In the genomic region with DNA sequence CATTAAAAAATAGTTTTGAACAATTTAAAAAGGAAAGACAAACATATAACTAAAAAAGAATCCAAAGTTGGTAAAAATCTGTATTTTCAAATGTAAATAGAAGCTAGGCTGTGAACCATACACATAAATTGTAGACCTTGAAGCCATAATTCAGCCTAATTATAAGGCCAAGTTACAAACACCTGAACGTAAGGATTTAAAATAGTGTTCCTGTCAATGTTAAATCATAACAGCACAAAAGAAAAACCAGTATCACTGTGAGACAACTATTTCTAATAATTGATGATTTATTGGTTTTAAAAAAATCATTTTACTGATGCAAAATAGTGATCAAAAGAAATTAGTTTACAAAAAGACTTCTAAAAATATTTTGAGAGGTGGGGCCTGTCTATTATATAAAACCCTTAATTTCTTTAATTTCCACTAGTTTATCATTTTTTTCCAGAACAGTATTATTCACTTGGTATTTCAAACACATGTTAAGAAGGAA, we compare ENCODE assay signal across 8 cellular contexts. TPM values are rescaled to one million over a fixed set of nuclear protein-coding genes. Genes with fewer than 3 reads are reported as not detected.
A peak's percentile ranks its signal among the peaks of the same experiment; 100 is the strongest.
DNase-seq lines count a peak whose midpoint lies in the region; ATAC-seq lines count a peak whose summit lies in the region.

No MANE protein-coding gene starts in this region.

- H3K27me3 ChIP-seq in iPS-18a (ENCODE audit: control insufficient read depth, insufficient read depth, low read length), result no peaks in the 10 kb centered on the region

- no peak overlapping the region for H3K9ac ChIP-seq in iPS-18a (ENCODE audit: low read length)

- H3K27ac Mint-ChIP-seq in activated T-helper 17 cell treated with anti-CD3 and anti-CD28 coated beads, Interleukin-2, amount 50 U/mL, for 72 hours, result peak overlapping the region; percentile 91
- peak overlapping the region; percentile 91 to 98 for H3K27ac Mint-ChIP-seq in stimulated activated naive CD8-positive, alpha-beta T cell treated with anti-CD3 and anti-CD28 coated beads, Interleukin-15, amount 100 ng/mL, for 72 hours

- H3K4me1 Mint-ChIP-seq in activated T-helper 17 cell treated with anti-CD3 and anti-CD28 coated beads, Interleukin-2, amount 50 U/mL, for 72 hours, result peaks cover 21% of the 10 kb centered on the region
- H3K4me1 Mint-ChIP-seq in stimulated activated naive CD8-positive, alpha-beta T cell treated with anti-CD3 and anti-CD28 coated beads, Interleukin-15, amount 100 ng/mL, for 72 hours, result peaks cover 36% of the 10 kb centered on the region

- H3K9me3 ChIP-seq in iPS-18a (ENCODE audit: control insufficient read depth, low read depth, low read length), result no peaks in the 10 kb centered on the region

- peaks cover 30% of the 10 kb centered on the region for H3K36me3 ChIP-seq in iPS-18a (ENCODE audit: control insufficient read depth, low read depth, low read length)

- no peaks in the 10 kb centered on the region for H3K27me3 Mint-ChIP-seq in activated T-helper 17 cell treated with anti-CD3 and anti-CD28 coated beads, Interleukin-2, amount 50 U/mL, for 72 hours
- no peaks in the 10 kb centered on the region for H3K27me3 Mint-ChIP-seq in stimulated activated naive CD8-positive, alpha-beta T cell treated with anti-CD3 and anti-CD28 coated beads, Interleukin-15, amount 100 ng/mL, for 72 hours

- ATAC-seq in activated T-helper 17 cell treated with anti-CD3 and anti-CD28 coated beads, Interleukin-2, amount 50 U/mL, for 72 hours (replicated peaks), result no peak
- ATAC-seq in stimulated activated naive CD8-positive, alpha-beta T cell treated with anti-CD3 and anti-CD28 coated beads, Interleukin-15, amount 100 ng/mL, for 72 hours, result no peak
- no peak for ATAC-seq in HG03457 (IDR thresholded peaks at IDR 0.05; ENCODE audit: unreplicated experiment)

- DNase-seq in NCI-H2171 treated with DMSO at 0.1 percent for 48 hours (lab: John Stamatoyannopoulos, UW), result peak; percentile 41
- no peak for DNase-seq in NCI-H2171 (lab: John Stamatoyannopoulos, UW)
- DNase-seq in stimulated activated naive CD8-positive, alpha-beta T cell treated with anti-CD3 and anti-CD28 coated beads, Interleukin-15, amount 100 ng/mL, for 72 hours, result no peak
- no peak for DNase-seq in NCI-H82 treated with DMSO at 0.1 percent for 48 hours (lab: John Stamatoyannopoulos, UW; ENCODE audit: unreplicated experiment)
- no peak for DNase-seq in NCI-H510A treated with DMSO at 0.1 percent for 48 hours (lab: John Stamatoyannopoulos, UW)

- H3K4me3 ChIP-seq in iPS-18a (ENCODE audit: low read length), result peak overlapping the region; percentile 59

- no peak overlapping the region for H3K27ac ChIP-seq in iPS-18a (ENCODE audit: low read length)

- H3K4me1 ChIP-seq in iPS-18a (ENCODE audit: control insufficient read depth, low read depth, low read length), result peaks cover 58% of the 10 kb centered on the region

- H3K9me3 Mint-ChIP-seq in activated T-helper 17 cell treated with anti-CD3 and anti-CD28 coated beads, Interleukin-2, amount 50 U/mL, for 72 hours, result no peaks in the 10 kb centered on the region
- H3K9me3 Mint-ChIP-seq in stimulated activated naive CD8-positive, alpha-beta T cell treated with anti-CD3 and anti-CD28 coated beads, Interleukin-15, amount 100 ng/mL, for 72 hours, result no peaks in the 10 kb centered on the region

- H3K4me3 Mint-ChIP-seq in activated T-helper 17 cell treated with anti-CD3 and anti-CD28 coated beads, Interleukin-2, amount 50 U/mL, for 72 hours, result peak overlapping the region; percentile 87
- H3K4me3 Mint-ChIP-seq in stimulated activated naive CD8-positive, alpha-beta T cell treated with anti-CD3 and anti-CD28 coated beads, Interleukin-15, amount 100 ng/mL, for 72 hours, result peak overlapping the region; percentile 94 to 97

- peaks cover 75% of the 10 kb centered on the region for H3K36me3 Mint-ChIP-seq in activated T-helper 17 cell treated with anti-CD3 and anti-CD28 coated beads, Interleukin-2, amount 50 U/mL, for 72 hours (ENCODE audit: low read depth)

RNA-seq across cellular contexts. Expression of gene IRF2BP2, which starts 4.4 kb away (rescaled TPM):
- 100 to 1,000 TPM in 1 of 2 donors, 10 to 100 TPM in 1; 84.5 to 134 TPM for total RNA-seq in activated T-helper 17 cell treated with anti-CD3 and anti-CD28 coated beads, Interleukin-2, amount 50 U/mL, for 72 hours
